Comparison of ENCODE assay signal across 10 cellular contexts in genomic region chr18:9824862-9825479, GRCh38.
DNase-seq lines count a peak whose midpoint lies in the region; ATAC-seq and TF ChIP-seq lines count a peak whose summit lies in the region.
"Had no signal": no experiment of that assay in that cellular context is flagged by ENCODE, and none has a peak within 500 bp of the region (broad histone marks: within the 10 kb centered on the region; RNA-seq: fewer than 3 reads in every experiment).

No MANE protein-coding gene starts in this region.

- H3K4me3 Mint-ChIP-seq in activated T-cell treated with anti-CD3 and anti-CD28 coated beads, Interleukin-2, amount 50 U/mL, for 24 hours, result no peak overlapping the region
- H3K4me3 Mint-ChIP-seq: activated T-helper 1 cell treated with anti-CD3 and anti-CD28 coated beads, Interleukin-12 subunit alpha, Interleukin-12 subunit beta, Interleukin-2, Interleukin-4 antibody, amounts not matched to agents 30 ng/mL and 10 ng/mL and 1 ng/mL, durations not matched to agents 14 hours and 24 hours and 36 hours; naive thymus-derived CD4-positive, alpha-beta T cell had no signal

- H3K27ac ChIP-seq in 22Rv1, result peak overlapping the region; percentile 44
- peak overlapping the region; percentile 47 to 90 (median 78) for H3K27ac ChIP-seq in heart left ventricle
- peak overlapping the region; percentile 74 for H3K27ac ChIP-seq in trophoblast cell (ENCODE audit: low read depth, low read length)

- TF ChIP-seq CTCF in 22Rv1 (IDR thresholded peaks at IDR 0.05) (no peak), WI38 (IDR thresholded peaks at IDR 0.05; ENCODE audit: low read depth, low read length) (no peak), heart left ventricle (IDR thresholded peaks at IDR 0.05) (no peak)

- H3K4ac ChIP-seq in trophoblast cell (ENCODE audit: low read depth, low read length), result no peak overlapping the region

- no peak for TF ChIP-seq POLR2A in heart left ventricle (IDR thresholded peaks at IDR 0.05)

- no peaks in the 10 kb centered on the region for H3K27me3 ChIP-seq in heart left ventricle
- no peaks in the 10 kb centered on the region for H3K27me3 ChIP-seq in trophoblast cell (ENCODE audit: insufficient read depth, low read length)

- H2BK120ac ChIP-seq in trophoblast cell (ENCODE audit: insufficient read depth, low read length, poor library complexity), result no peak overlapping the region

- no peak overlapping the region for H4K12ac ChIP-seq in trophoblast cell (ENCODE audit: low read depth, low read length)

- H3K9me3 ChIP-seq in heart left ventricle (peaks cover 0 to 14% (median 0%) of the 10 kb centered on the region in 12 donors), trophoblast cell (ENCODE audit: insufficient read depth, low read depth, low read length) (no peaks in the 10 kb centered on the region)

- no peak overlapping the region for H2BK12ac ChIP-seq in trophoblast cell (ENCODE audit: low read length)

- H3K27me3 Mint-ChIP-seq in activated T-cell treated with anti-CD3 and anti-CD28 coated beads, Interleukin-2, amount 50 U/mL, for 24 hours, result peaks cover 20% of the 10 kb centered on the region

- H3K4me1 ChIP-seq in heart left ventricle, result peaks cover 0 to 70% (median 22%) of the 10 kb centered on the region in 12 donors
- H3K4me1 ChIP-seq in trophoblast cell (ENCODE audit: control insufficient read depth in 1 of 2, insufficient read depth in 2 of 2, low read length in 2 of 2), result peaks cover 11 to 16% of the 10 kb centered on the region in 2 experiments

- no peak overlapping the region for H4K91ac ChIP-seq in trophoblast cell (ENCODE audit: low read depth, low read length)

- H3K9ac ChIP-seq in trophoblast cell (ENCODE audit: low read length), result no peak overlapping the region

- WGBS in heart left ventricle, 4 donors, result 72 to 79% (median 77%) methylated on average over 4 of the region's 4 CpGs
- WGBS in trophoblast cell (ENCODE audit: extremely low coverage, insufficient coverage, insufficient read length), result no CpG with 5 or more reads among the region's 4 CpGs

- no peaks in the 10 kb centered on the region for H3K9me3 Mint-ChIP-seq in activated T-cell treated with anti-CD3 and anti-CD28 coated beads, Interleukin-2, amount 50 U/mL, for 24 hours
- H3K9me3 Mint-ChIP-seq: activated T-helper 1 cell treated with anti-CD3 and anti-CD28 coated beads, Interleukin-12 subunit alpha, Interleukin-12 subunit beta, Interleukin-2, Interleukin-4 antibody, amounts not matched to agents 30 ng/mL and 10 ng/mL and 1 ng/mL, durations not matched to agents 14 hours and 24 hours and 36 hours had no signal

- ATAC-seq in heart left ventricle (peak; percentile 16 to 34 (median 24)), HG03135 (IDR thresholded peaks at IDR 0.05; ENCODE audit: unreplicated experiment) (no peak)

- peak overlapping the region; percentile 16 for H3K4me2 ChIP-seq in trophoblast cell (ENCODE audit: low read length)

- H3K27ac Mint-ChIP-seq in activated T-cell treated with anti-CD3 and anti-CD28 coated beads, Interleukin-2, amount 50 U/mL, for 24 hours, result no peak overlapping the region
- H3K27ac Mint-ChIP-seq: activated T-helper 1 cell treated with anti-CD3 and anti-CD28 coated beads, Interleukin-12 subunit alpha, Interleukin-12 subunit beta, Interleukin-2, Interleukin-4 antibody, amounts not matched to agents 30 ng/mL and 10 ng/mL and 1 ng/mL, durations not matched to agents 14 hours and 24 hours and 36 hours; naive thymus-derived CD4-positive, alpha-beta T cell had no signal

- H4K8ac ChIP-seq in trophoblast cell (ENCODE audit: low read depth, low read length), result no peak overlapping the region

- intact Hi-C loops in heart left ventricle (cut with DNase I), result loop anchor here in 4 of 10 donors (2.0 to 10.0 kb wide), 3 partner anchors 14 to 100 kb away; partner anchors contain the start of gene VAPA (in 2 of the 4)

- no peak overlapping the region for H2AK5ac ChIP-seq in trophoblast cell (ENCODE audit: low read length)

- no peaks in the 10 kb centered on the region for H3K36me3 ChIP-seq in heart left ventricle
- H3K36me3 ChIP-seq in trophoblast cell (ENCODE audit: control insufficient read depth in 1 of 2, insufficient read depth in 2 of 2, low read length in 2 of 2), result peaks cover 2 to 18% of the 10 kb centered on the region in 2 experiments

- no peak overlapping the region for H2AFZ ChIP-seq in trophoblast cell (ENCODE audit: insufficient read depth, low read length, poor library complexity)

- H3K4me3 ChIP-seq in WI38 (ENCODE audit: low read depth, low read length), result peak overlapping the region; percentile 21; the same call in 1 of the 2 replicates
- no peak overlapping the region for H3K4me3 ChIP-seq in heart left ventricle
- peak overlapping the region; percentile 28 for H3K4me3 ChIP-seq in trophoblast cell (ENCODE audit: low read depth, low read length)

- peak overlapping the region; percentile 37 for H3K18ac ChIP-seq in trophoblast cell (ENCODE audit: low read length)

- DNase-seq in heart left ventricle, result no peak
- DNase-seq in trophoblast cell, result no peak
- no peak for DNase-seq in activated T-cell treated with anti-CD3 and anti-CD28 coated beads, Interleukin-2, amount 50 U/mL, for 24 hours
- DNase-seq in GM19238 (ENCODE audit: insufficient read length, low spot score), result no peak
- no peak for DNase-seq in globus pallidus (ENCODE audit: low spot score)
- DNase-seq: naive thymus-derived CD4-positive, alpha-beta T cell had no signal

- H3K79me2 ChIP-seq in trophoblast cell (ENCODE audit: control insufficient read depth, insufficient read depth, low read length, poor library complexity), result no peaks in the 10 kb centered on the region

- peaks cover 7% of the 10 kb centered on the region for H3K79me1 ChIP-seq in trophoblast cell (ENCODE audit: low read length)

- peaks cover 1% of the 10 kb centered on the region for H3K4me1 Mint-ChIP-seq in activated T-cell treated with anti-CD3 and anti-CD28 coated beads, Interleukin-2, amount 50 U/mL, for 24 hours (ENCODE audit: low read depth)

- H3K36me3 Mint-ChIP-seq in activated T-cell treated with anti-CD3 and anti-CD28 coated beads, Interleukin-2, amount 50 U/mL, for 24 hours (ENCODE audit: low read depth), result no peaks in the 10 kb centered on the region
- H3K36me3 Mint-ChIP-seq: naive thymus-derived CD4-positive, alpha-beta T cell had no signal

- peak overlapping the region; percentile 7 for H2BK5ac ChIP-seq in trophoblast cell (ENCODE audit: low read depth, low read length, poor library complexity)

- no peak overlapping the region for H3K23ac ChIP-seq in trophoblast cell (ENCODE audit: low read length)

- peak overlapping the region; percentile 4 for H3K14ac ChIP-seq in trophoblast cell (ENCODE audit: low read length)

Comparison
In these comparisons a context has a peak if more than half of its experiments do, and no peak if none do; other contexts are left out.
1. H3K4me3 ChIP-seq: peak in WI38 (single experiment) and trophoblast cell (single experiment); none in heart left ventricle (0 of 12).
2. Peak in every context shown above with its lines, with median percentiles within 50 percentile points of each other: H3K27ac ChIP-seq.